ENCODE assay signal across 8 cellular contexts in the genomic region with DNA sequence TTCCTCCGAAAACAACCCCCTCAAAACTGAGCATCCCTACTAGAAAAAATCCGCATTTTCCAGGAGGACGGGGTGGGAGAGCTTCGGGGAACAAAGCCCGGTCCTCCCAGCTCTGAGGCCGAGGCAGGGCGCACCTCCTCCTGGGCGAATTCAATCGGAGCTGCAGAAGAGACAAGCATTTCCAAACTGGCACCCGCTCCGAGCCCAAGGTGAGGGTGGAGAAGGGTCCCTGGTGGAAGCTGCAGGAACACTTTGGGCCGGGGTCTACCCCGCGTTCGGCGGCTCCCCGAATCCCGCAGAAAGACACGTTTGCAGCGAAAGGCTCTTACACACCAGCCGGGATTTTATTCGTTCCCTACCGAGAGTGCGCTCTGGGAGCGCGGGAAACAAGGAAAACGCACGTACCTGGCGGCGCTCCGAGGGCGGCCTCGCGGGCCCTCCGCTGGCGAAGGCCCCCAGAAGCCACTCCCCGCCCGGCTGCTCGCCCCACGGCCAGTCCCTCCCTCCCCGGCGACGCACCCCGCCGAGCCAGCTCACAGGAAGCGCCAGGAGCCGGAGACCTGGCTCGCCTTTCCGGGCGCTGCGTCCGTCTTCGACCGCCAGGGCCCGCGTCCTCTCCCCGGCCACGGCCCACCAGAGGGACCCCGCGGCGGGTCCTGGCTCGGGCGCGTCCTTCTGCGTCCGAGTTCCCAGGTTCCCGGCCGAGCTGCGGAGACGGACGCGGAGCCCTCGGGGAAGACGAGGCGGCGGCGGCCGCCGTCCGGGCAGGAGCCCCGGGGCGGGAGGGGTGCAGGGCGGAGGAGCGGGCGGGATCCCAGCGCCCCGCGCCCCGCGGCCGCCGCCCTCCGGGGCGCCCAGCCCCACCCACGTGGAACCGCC. TPM values are rescaled to one million over a fixed set of nuclear protein-coding genes. Genes with fewer than 3 reads are reported as not detected.
DNase-seq lines count a peak whose midpoint lies in the region; ATAC-seq, FAIRE-seq and TF ChIP-seq lines count a peak whose summit lies in the region.

No MANE protein-coding gene starts in this region.

- peak overlapping the region; percentile 89 for H3K4me2 ChIP-seq in HepG2 (ENCODE audit: low read depth, low read length)

- H3K79me2 ChIP-seq in HepG2 (ENCODE audit: insufficient read depth, low read length) = peaks cover 27% of the 10 kb centered on the region

- under 1% methylated on average over 28 of the region's 96 CpGs for WGBS in HepG2 (ENCODE audit: low lambda C conversion rate)

- H3K9ac ChIP-seq in HepG2 (ENCODE audit: insufficient read depth, low read depth, low read length) = peak overlapping the region; percentile 76

- FAIRE-seq in GM12891 (lab: Jason Lieb, UNC) = no peak
- FAIRE-seq in HepG2 (lab: Jason Lieb, UNC) = no peak

- peaks cover 85% of the 10 kb centered on the region for H3K4me1 ChIP-seq in HepG2 (ENCODE audit: insufficient read depth, low read length)

- TF ChIP-seq CTCF in WI38 (IDR thresholded peaks at IDR 0.05; ENCODE audit: low read depth, low read length) (0 out of 2 replicates have a peak, but pooled peaks have one; percentile 20), HepG2 (CRISPR knock-in tag; IDR thresholded peaks at IDR 0.05) (peak; percentile 24; the same call in 1 of the 2 replicates)

- peaks cover 5 to 75% of the 10 kb centered on the region in 2 experiments; a peak in 4 of 5 replicates for H3K27me3 ChIP-seq in HepG2 (ENCODE audit: control insufficient read depth in 1 of 2, insufficient read depth in 2 of 2, low read length in 2 of 2)

- intact Hi-C loops in HepG2 (cut with micrococcal nuclease; ENCODE audit: unreplicated experiment) = no loop called here

- H3K27ac ChIP-seq in HepG2 (ENCODE audit: extremely low read length, insufficient read depth, low read length) = peak overlapping the region; percentile 70

- no peak overlapping the region for H2AFZ ChIP-seq in HepG2 (ENCODE audit: low read length)

- no peaks in the 10 kb centered on the region for H3K9me3 ChIP-seq in HepG2 (ENCODE audit: low read length)

- DNase-seq in A172 (ENCODE audit: low spot score) = peak; percentile 63
- DNase-seq in GM12891 (ENCODE audit: insufficient read length, low spot score) = peak; percentile 79
- peak; percentile 42 for DNase-seq in NCI-H2081 treated with DMSO at 0.1 percent for 48 hours (lab: John Stamatoyannopoulos, UW)
- peak; percentile 92 for DNase-seq in dermis blood vessel endothelial cell
- peak; percentile 72 for DNase-seq in HepG2 (ENCODE audit: low spot score)
- peak; percentile 43 for DNase-seq in stimulated activated CD4-positive, alpha-beta T cell treated with anti-CD3 and anti-CD28 coated beads, Interleukin-4, amount 100 ng/mL, for 24 hours

- TF ChIP-seq POLR2A in GM12891 (IDR thresholded peaks at IDR 0.05; ENCODE audit: low read depth, low read length) = no peak
- peak in 1 of 2 experiments; percentile 64; a peak in 2 of 4 replicates for TF ChIP-seq POLR2A in HepG2 (IDR thresholded peaks at IDR 0.05; ENCODE audit: insufficient read depth in 1 of 2, low read depth in 2 of 2, low read length in 2 of 2)

- TF ChIP-seq EP300 in HepG2 (IDR thresholded peaks at IDR 0.05; ENCODE audit: low read depth in 2 of 2, low read length in 2 of 2) (no peak), HepG2 (CRISPR knock-in tag; IDR thresholded peaks at IDR 0.05; ENCODE audit: borderline replicate concordance) (no peak)

- POLR2A ChIA-PET in HepG2 (lab: Yijun Ruan, JAX) = interaction anchor here (0.9 to 1.4 kb wide), 5 partner anchors 13 to 46 kb away, joined by 3 to 7 read pairs (median 3); no protein-coding TSS in a partner anchor

- in situ Hi-C loops in HepG2 (cut with HindIII; ENCODE audit: extremely low pct_ligation_motif_present, low pct_unique_long_range_greater_than_20kb) = no loop called here

- BruUV-seq in HepG2 (replicated peaks; lab: Mats Ljungman, UMichigan) = TSS peak; percentile 62

- CTCF ChIA-PET in HepG2 (lab: Yijun Ruan, JAX; ENCODE audit: low intra/inter-chr PET ratio, low total read pairs) = no interaction called here

- ATAC-seq in HG02840 (IDR thresholded peaks at IDR 0.05; ENCODE audit: low FRiP score, unreplicated experiment) = peak; percentile 36
- peak; percentile 59 for ATAC-seq in HepG2

- H3K4me3 ChIP-seq in WI38 (ENCODE audit: low read depth, low read length) = peak overlapping the region; percentile 99
- peak overlapping the region; percentile 67 to 81 (median 75) for H3K4me3 ChIP-seq in HepG2 (replicated peaks in 1 of 3; ENCODE audit: insufficient read depth in 1 of 3, low read depth in 2 of 3, low read length in 3 of 3)

- 0 out of 2 replicates have a peak, but pooled peaks cover 3% of the 10 kb centered on the region for H4K20me1 ChIP-seq in HepG2 (ENCODE audit: insufficient read depth, low read length)

- no peaks in the 10 kb centered on the region for H3K36me3 ChIP-seq in HepG2 (replicated peaks in 1 of 2; ENCODE audit: control insufficient read depth in 1 of 2, insufficient read depth in 2 of 2, low read length in 2 of 2)

- peak; percentile 70; the same call in 1 of the 2 replicates for TF ChIP-seq RAD21 in HepG2 (CRISPR knock-in tag; IDR thresholded peaks at IDR 0.05)

TF ChIP-seq in GM12891, 5 proteins besides CTCF, POLR2A, EP300 and RAD21 (continues in another document):
- TF ChIP-seq POLR2AphosphoS5 (IDR thresholded peaks at IDR 0.05; ENCODE audit: low read depth, low read length) (no peak), SPI1 (IDR thresholded peaks at IDR 0.05; ENCODE audit: low read depth, low read length) (no peak), POU2F2 (IDR thresholded peaks at IDR 0.05; ENCODE audit: low read depth, low read length) (no peak), TAF1 (IDR thresholded peaks at IDR 0.05; ENCODE audit: low read depth, low read length) (no peak)

TF ChIP-seq in HepG2, 621 proteins besides CTCF, POLR2A, EP300 and RAD21 (continues in another document):
- peak; percentile 45; the same call in 1 of the 2 replicates for TF ChIP-seq MAZ (IDR thresholded peaks at IDR 0.05; ENCODE audit: borderline replicate concordance, low read depth, low read length)
- TF ChIP-seq MAZ (CRISPR knock-in tag; IDR thresholded peaks at IDR 0.05; ENCODE audit: low read depth) = no peak

RNA-seq across cellular contexts. Expression of gene BAHCC1, which starts 49.8 kb away (rescaled TPM):
- total RNA-seq in A172 (2014; rRNA removed; shearing (Covaris generic)) = 0.95 and 2.0 TPM in 2 replicates
- polyA plus RNA-seq in GM12891 (2012; ENCODE audit: low read depth, missing spikeins) = 0.01 TPM
- total RNA-seq in dermis blood vessel endothelial cell (4.8 and 19.3 TPM in 2 replicates), HepG2 (2016; rRNA removed; fragmentation: Illumina TruSeq; extraction: Trizol) (0.94 and 1.7 TPM in 2 replicates)
- total RNA-seq in HepG2 (2016; cell fraction: cytosol; rRNA removed; fragmentation: Illumina TruSeq; extraction: Trizol; ENCODE audit: low read depth) = 1.4 and 1.8 TPM in 2 replicates
- 1.2 and 1.8 TPM in 2 replicates for total RNA-seq in HepG2 (2016; cell fraction: insoluble cytoplasmic fraction; rRNA removed; fragmentation: Illumina TruSeq; extraction: Trizol)
- 1.2 and 1.9 TPM in 2 replicates for total RNA-seq in HepG2 (2016; cell fraction: membrane; rRNA removed; fragmentation: Illumina TruSeq; extraction: Trizol)
- 2.8 and 3.9 TPM in 2 replicates for total RNA-seq in HepG2 (2016; cell fraction: nucleus; rRNA removed; fragmentation: Illumina TruSeq; extraction: Trizol)
- 1.4 TPM in 2 replicates for polyA plus RNA-seq in HepG2 (2011; rRNA removed)
- 0.42 and 0.64 TPM in 2 replicates for polyA plus RNA-seq in HepG2 (2011; cell fraction: cytosol; rRNA removed)
- polyA plus RNA-seq in HepG2 (2011; cell fraction: nucleus; rRNA removed) = 15.9 and 22.2 TPM in 2 replicates
- polyA plus RNA-seq in HepG2 (2012) = 1.8 and 2.5 TPM in 2 replicates
- 1.1 and 1.4 TPM in 2 replicates for polyA plus RNA-seq in HepG2 (2016; cell fraction: cytosol; fragmentation: Illumina TruSeq; extraction: Trizol; ENCODE audit: low read depth)
- polyA plus RNA-seq in HepG2 (2016; cell fraction: insoluble cytoplasmic fraction; fragmentation: Illumina TruSeq; extraction: Trizol; ENCODE audit: low read depth) = 1.3 and 1.9 TPM in 2 replicates
- 1.9 and 2.3 TPM in 2 replicates for polyA plus RNA-seq in HepG2 (2016; cell fraction: membrane; fragmentation: Illumina TruSeq; extraction: Trizol; ENCODE audit: low read depth)
- 9.5 and 11.0 TPM in 2 replicates for polyA plus RNA-seq in HepG2 (2016; cell fraction: nucleus; fragmentation: Illumina TruSeq; extraction: Trizol; ENCODE audit: insufficient read depth, low read depth)
- polyA minus RNA-seq in HepG2 (2011; rRNA and poly(A)+ RNA removed; ENCODE audit: low replicate concordance) = 1.7 and 5.4 TPM in 2 replicates
- polyA minus RNA-seq in HepG2 (2011; cell fraction: cytosol; rRNA and poly(A)+ RNA removed) = 1.1 and 1.9 TPM in 2 replicates
- polyA minus RNA-seq in HepG2 (2011; cell fraction: nucleus; rRNA and poly(A)+ RNA removed) = 5.5 and 5.9 TPM in 2 replicates

RNA-seq across cellular contexts. Expression of gene SLC38A10, which starts 50.3 kb away (rescaled TPM):
- 57.8 and 71.5 TPM in 2 replicates for total RNA-seq in A172 (2014; rRNA removed; shearing (Covaris generic))
- 30.0 TPM for polyA plus RNA-seq in GM12891 (2012; ENCODE audit: low read depth, missing spikeins)
- 101 and 106 TPM in 2 replicates for total RNA-seq in dermis blood vessel endothelial cell
- 23.0 and 55.8 TPM in 2 replicates for total RNA-seq in HepG2 (2016; rRNA removed; fragmentation: Illumina TruSeq; extraction: Trizol)
- total RNA-seq in HepG2 (2016; cell fraction: cytosol; rRNA removed; fragmentation: Illumina TruSeq; extraction: Trizol; ENCODE audit: low read depth) = 18.5 and 23.3 TPM in 2 replicates
- 19.1 and 55.8 TPM in 2 replicates for total RNA-seq in HepG2 (2016; cell fraction: insoluble cytoplasmic fraction; rRNA removed; fragmentation: Illumina TruSeq; extraction: Trizol)
- 18.8 and 20.0 TPM in 2 replicates for total RNA-seq in HepG2 (2016; cell fraction: membrane; rRNA removed; fragmentation: Illumina TruSeq; extraction: Trizol)
- 52.6 and 64.0 TPM in 2 replicates for total RNA-seq in HepG2 (2016; cell fraction: nucleus; rRNA removed; fragmentation: Illumina TruSeq; extraction: Trizol)
- 23.4 and 33.6 TPM in 2 replicates for polyA plus RNA-seq in HepG2 (2011; rRNA removed)
- 20.1 and 34.6 TPM in 2 replicates for polyA plus RNA-seq in HepG2 (2011; cell fraction: cytosol; rRNA removed)
- 63.4 and 88.4 TPM in 2 replicates for polyA plus RNA-seq in HepG2 (2011; cell fraction: nucleus; rRNA removed)
- 22.8 and 28.0 TPM in 2 replicates for polyA plus RNA-seq in HepG2 (2012)
- polyA plus RNA-seq in HepG2 (2016; cell fraction: cytosol; fragmentation: Illumina TruSeq; extraction: Trizol; ENCODE audit: low read depth) = 5.7 and 7.1 TPM in 2 replicates
- polyA plus RNA-seq in HepG2 (2016; cell fraction: insoluble cytoplasmic fraction; fragmentation: Illumina TruSeq; extraction: Trizol; ENCODE audit: low read depth) = 19.7 and 23.4 TPM in 2 replicates
- polyA plus RNA-seq in HepG2 (2016; cell fraction: membrane; fragmentation: Illumina TruSeq; extraction: Trizol; ENCODE audit: low read depth) = 10.4 and 11.4 TPM in 2 replicates
- polyA plus RNA-seq in HepG2 (2016; cell fraction: nucleus; fragmentation: Illumina TruSeq; extraction: Trizol; ENCODE audit: insufficient read depth, low read depth) = 123 and 129 TPM in 2 replicates
- 53.9 and 165 TPM in 2 replicates for polyA minus RNA-seq in HepG2 (2011; rRNA and poly(A)+ RNA removed; ENCODE audit: low replicate concordance)
- 62.7 and 77.3 TPM in 2 replicates for polyA minus RNA-seq in HepG2 (2011; cell fraction: cytosol; rRNA and poly(A)+ RNA removed)
- polyA minus RNA-seq in HepG2 (2011; cell fraction: nucleus; rRNA and poly(A)+ RNA removed) = 25.7 and 27.8 TPM in 2 replicates

Comparison
In these comparisons a context has a peak if more than half of its experiments do, and no peak if none do; other contexts are left out.
1. Peak in every context shown above with its lines: DNase-seq, ATAC-seq, H3K4me3 ChIP-seq and H3K27ac ChIP-seq.
2. DNase-seq: peak in every context shown above with its lines; median percentile 92 in dermis blood vessel endothelial cell; 79 in GM12891; 72 in HepG2; 63 in A172; 43 in stimulated activated CD4-positive, alpha-beta T cell treated with anti-CD3 and anti-CD28 coated beads, Interleukin-4, amount 100 ng/mL, for 24 hours; 42 in NCI-H2081 treated with DMSO at 0.1 percent for 48 hours.